Comparison of ENCODE assay signal across 10 cellular contexts in genomic region chr1:206497774-206498173, GRCh38.
"Had no signal": no experiment of that assay in that cellular context is flagged by ENCODE, and none has a peak within 500 bp of the region (broad histone marks: within the 10 kb centered on the region; RNA-seq: fewer than 3 reads in every experiment).

No MANE protein-coding gene starts in this region.

- H3K27me3 Mint-ChIP-seq: activated CD4-positive, alpha-beta memory T cell treated with anti-CD3 and anti-CD28 coated beads for 36 hours; activated CD8-positive, alpha-beta memory T cell treated with anti-CD3 and anti-CD28 coated beads, Interleukin-2, amount 10 ng/mL, durations not matched to agents 7 days and 5 days had no signal

- H3K9me3 ChIP-seq: sigmoid colon had no signal

- DNase-seq: activated CD4-positive, alpha-beta memory T cell treated with anti-CD3 and anti-CD28 coated beads for 36 hours; activated CD4-positive, alpha-beta T cell treated with anti-CD3 and anti-CD28 coated beads for 1 hour; activated CD8-positive, alpha-beta memory T cell treated with anti-CD3 and anti-CD28 coated beads, Interleukin-2, amount 10 ng/mL, durations not matched to agents 7 days and 5 days; activated gamma-delta T cell treated with Interleukin-2 at 50 U/mL for 16 hours; activated T-cell treated with anti-CD3 and anti-CD28 coated beads, Interleukin-2, amount 50 U/mL, for 4 hours; left colon; sigmoid colon; stimulated activated CD4-positive, alpha-beta T cell treated with anti-CD3 and anti-CD28 coated beads, Interleukin-1b, Interleukin-23, amount 100 ng/mL, for 48 hours had no signal

- H3K9ac ChIP-seq: parathyroid adenoma had no signal

- H3K4me3 ChIP-seq: lung, sigmoid colon had no signal

- H3K27me3 ChIP-seq: sigmoid colon had no signal

- H3K27ac ChIP-seq: parathyroid adenoma, sigmoid colon had no signal

- H3K4me3 Mint-ChIP-seq: activated CD4-positive, alpha-beta memory T cell treated with anti-CD3 and anti-CD28 coated beads for 36 hours; activated CD8-positive, alpha-beta memory T cell treated with anti-CD3 and anti-CD28 coated beads, Interleukin-2, amount 10 ng/mL, durations not matched to agents 7 days and 5 days; activated T-cell treated with anti-CD3 and anti-CD28 coated beads, Interleukin-2, amount 50 U/mL, for 4 hours had no signal

- H3K36me3 ChIP-seq: sigmoid colon had no signal

- H3K27ac Mint-ChIP-seq: activated CD4-positive, alpha-beta memory T cell treated with anti-CD3 and anti-CD28 coated beads for 36 hours; activated CD8-positive, alpha-beta memory T cell treated with anti-CD3 and anti-CD28 coated beads, Interleukin-2, amount 10 ng/mL, durations not matched to agents 7 days and 5 days had no signal

- H3K9me3 Mint-ChIP-seq: activated CD4-positive, alpha-beta memory T cell treated with anti-CD3 and anti-CD28 coated beads for 36 hours; activated T-cell treated with anti-CD3 and anti-CD28 coated beads, Interleukin-2, amount 50 U/mL, for 4 hours had no signal

- ATAC-seq: activated CD8-positive, alpha-beta memory T cell treated with anti-CD3 and anti-CD28 coated beads, Interleukin-2, amount 10 ng/mL, durations not matched to agents 7 days and 5 days; activated T-cell treated with anti-CD3 and anti-CD28 coated beads, Interleukin-2, amount 50 U/mL, for 4 hours; left colon had no signal
